27 cellular contexts compared by ENCODE assay signal in genomic region chr3:48631516-48632448, GRCh38. TPM values are rescaled to one million over a fixed set of nuclear protein-coding genes. Genes with fewer than 3 reads are reported as not detected.
"Had no signal": no experiment of that assay in that cellular context is flagged by ENCODE, and none has a peak within 500 bp of the region (broad histone marks: within the 10 kb centered on the region; RNA-seq: fewer than 3 reads in every experiment).

No MANE protein-coding gene starts in this region.

- H3K9me3 Mint-ChIP-seq: activated CD4-positive, alpha-beta memory T cell treated with anti-CD3 and anti-CD28 coated beads, Interleukin-2, amount 10 ng/mL, durations not matched to agents 7 days and 5 days; activated CD4-positive, alpha-beta T cell treated with anti-CD3 and anti-CD28 coated beads, Interleukin-2, amount 10 ng/mL, durations not matched to agents 24 days and 14 days; activated naive CD4-positive, alpha-beta T cell treated with anti-CD3 and anti-CD28 coated beads, Interleukin-2, amount 10 ng/mL, durations not matched to agents 7 days and 5 days; activated T-cell treated with anti-CD3 and anti-CD28 coated beads, Interleukin-2, amount 50 U/mL, for 72 hours; neural progenitor cell had no signal

- H3K27ac ChIP-seq: brain microvascular endothelial cell, colonic mucosa, epithelial cell of prostate, heart left ventricle, neural progenitor cell, ovary, prostate gland, tibial nerve, VCaP had no signal

- H3K4me3 Mint-ChIP-seq: activated CD4-positive, alpha-beta memory T cell treated with anti-CD3 and anti-CD28 coated beads, Interleukin-2, amount 10 ng/mL, durations not matched to agents 7 days and 5 days; activated naive CD4-positive, alpha-beta T cell treated with anti-CD3 and anti-CD28 coated beads, Interleukin-2, amount 10 ng/mL, durations not matched to agents 7 days and 5 days; activated T-cell treated with anti-CD3 and anti-CD28 coated beads, Interleukin-2, amount 50 U/mL, for 72 hours had no signal

- ATAC-seq: activated CD4-positive, CD25-positive, alpha-beta regulatory T cell treated with anti-CD3 and anti-CD28 coated beads, Interleukin-2, amount 50 U/mL, for 24 hours; activated T-cell treated with anti-CD3 and anti-CD28 coated beads, Interleukin-2, amount 50 U/mL, for 72 hours; heart left ventricle; left ventricle myocardium superior; stimulated activated naive CD8-positive, alpha-beta T cell treated with anti-CD3 and anti-CD28 coated beads, Interleukin-15, Interleukin-2, amounts not matched to agents 100 U/mL and 50 U/mL, for 24 hours; T-helper 17 cell had no signal

- DNase-seq: activated CD4-positive, alpha-beta memory T cell treated with anti-CD3 and anti-CD28 coated beads, Interleukin-2, amount 10 ng/mL, durations not matched to agents 7 days and 5 days; activated CD4-positive, alpha-beta T cell treated with anti-CD3 and anti-CD28 coated beads, Interleukin-2, amount 10 ng/mL, durations not matched to agents 24 days and 14 days; activated effector memory CD4-positive, alpha-beta T cell treated with anti-CD3 and anti-CD28 coated beads, Interleukin-2, amount 50 U/mL, for 16 hours; activated naive CD4-positive, alpha-beta T cell treated with anti-CD3 and anti-CD28 coated beads, Interleukin-2, amount 10 ng/mL, durations not matched to agents 7 days and 5 days; activated T-cell treated with anti-CD3 and anti-CD28 coated beads, Interleukin-2, amount 50 U/mL, for 72 hours; aorta; brain microvascular endothelial cell; colonic mucosa; left ventricle myocardium superior; mammary epithelial cell; ovary; stimulated activated CD4-positive, alpha-beta T cell treated with anti-CD3 and anti-CD28 coated beads, Interleukin-12 subunit alpha, Interleukin-12 subunit beta, amount 100 ng/mL, for 4 hours; stimulated activated CD4-positive, alpha-beta T cell treated with anti-CD3 and anti-CD28 coated beads, Interleukin-4, amount 100 ng/mL, for 4 hours; stimulated activated naive CD8-positive, alpha-beta T cell treated with anti-CD3 and anti-CD28 coated beads, Interleukin-15, Interleukin-2, amounts not matched to agents 100 U/mL and 50 U/mL, for 24 hours; SW 1271; T-helper 17 cell had no signal

- H3K27me3 Mint-ChIP-seq: activated CD4-positive, alpha-beta memory T cell treated with anti-CD3 and anti-CD28 coated beads, Interleukin-2, amount 10 ng/mL, durations not matched to agents 7 days and 5 days; activated CD4-positive, alpha-beta T cell treated with anti-CD3 and anti-CD28 coated beads, Interleukin-2, amount 10 ng/mL, durations not matched to agents 24 days and 14 days; activated naive CD4-positive, alpha-beta T cell treated with anti-CD3 and anti-CD28 coated beads, Interleukin-2, amount 10 ng/mL, durations not matched to agents 7 days and 5 days; T-helper 17 cell had no signal

- H3K36me3 ChIP-seq: neural progenitor cell, ovary had no signal

- H3K27me3 ChIP-seq: brain microvascular endothelial cell, colonic mucosa, heart left ventricle, neural progenitor cell, ovary, tibial nerve had no signal

- H3K4me2 ChIP-seq: neural progenitor cell had no signal

- H3K27ac Mint-ChIP-seq: activated CD4-positive, alpha-beta memory T cell treated with anti-CD3 and anti-CD28 coated beads, Interleukin-2, amount 10 ng/mL, durations not matched to agents 7 days and 5 days; activated naive CD4-positive, alpha-beta T cell treated with anti-CD3 and anti-CD28 coated beads, Interleukin-2, amount 10 ng/mL, durations not matched to agents 7 days and 5 days; activated T-cell treated with anti-CD3 and anti-CD28 coated beads, Interleukin-2, amount 50 U/mL, for 72 hours; neural progenitor cell; T-helper 17 cell had no signal

- H3K9me3 ChIP-seq: colonic mucosa, heart left ventricle, ovary, prostate gland, tibial nerve had no signal

- H2AFZ ChIP-seq: neural progenitor cell had no signal

- H3K9ac ChIP-seq: neural progenitor cell had no signal

- H3K4me3 ChIP-seq: colonic mucosa, heart left ventricle, neural progenitor cell, ovary, prostate gland, tibial nerve had no signal

RNA-seq across cellular contexts. Expression of gene TMEM89, which starts 10.2 kb away (rescaled TPM):
- total RNA-seq: activated CD4-positive, alpha-beta memory T cell treated with anti-CD3 and anti-CD28 coated beads, Interleukin-2, amount 10 ng/mL, durations not matched to agents 7 days and 5 days; activated T-cell treated with anti-CD3 and anti-CD28 coated beads, Interleukin-2, amount 50 U/mL, for 72 hours; aorta; fibroblast of villous mesenchyme; heart left ventricle; left ventricle myocardium superior; ovary; skeletal muscle tissue; subcutaneous adipose tissue; tibial nerve; urinary bladder had no signal
- polyA plus RNA-seq: heart left ventricle, mammary epithelial cell, ovary, urinary bladder had no signal
